Comparison of ENCODE assay signal across 7 cellular contexts in genomic region chr14:42110167-42110566, GRCh38.
DNase-seq lines count a peak whose midpoint lies in the region; ATAC-seq and TF ChIP-seq lines count a peak whose summit lies in the region.

No MANE protein-coding gene starts in this region.

- H3K27me3 Mint-ChIP-seq in activated naive CD8-positive, alpha-beta T cell treated with anti-CD3 and anti-CD28 coated beads, Interleukin-2, amount 50 U/mL, for 24 hours, result no peaks in the 10 kb centered on the region

- H3K27ac ChIP-seq in RWPE1, result no peak overlapping the region

- DNase-seq in RWPE1 (ENCODE audit: low spot score) (peak; percentile 9), kidney glomerular epithelial cell (lab: John Stamatoyannopoulos, UW) (peak; percentile 29), omental fat pad (ENCODE audit: low spot score) (no peak), activated gamma-delta T cell treated with Interleukin-2 at 50 U/mL for 16 hours (no peak)
- DNase-seq in activated naive CD8-positive, alpha-beta T cell treated with anti-CD3 and anti-CD28 coated beads, Interleukin-2, amount 50 U/mL, for 24 hours, result no peak

- no peak overlapping the region for H3K27ac Mint-ChIP-seq in activated naive CD8-positive, alpha-beta T cell treated with anti-CD3 and anti-CD28 coated beads, Interleukin-2, amount 50 U/mL, for 24 hours

- H3K36me3 Mint-ChIP-seq in activated naive CD8-positive, alpha-beta T cell treated with anti-CD3 and anti-CD28 coated beads, Interleukin-2, amount 50 U/mL, for 24 hours (ENCODE audit: low read depth), result no peaks in the 10 kb centered on the region

- CTCF ChIA-PET in RWPE1 (lab: Yijun Ruan, JAX), result interaction anchor here (0.6 to 0.7 kb wide), 2 partner anchors 509 to 1575 kb away, joined by 3 to 5 read pairs; no protein-coding TSS in a partner anchor

- H3K9me3 Mint-ChIP-seq in activated naive CD8-positive, alpha-beta T cell treated with anti-CD3 and anti-CD28 coated beads, Interleukin-2, amount 50 U/mL, for 24 hours, result peaks cover 24% of the 10 kb centered on the region

- H3K4me1 Mint-ChIP-seq in activated naive CD8-positive, alpha-beta T cell treated with anti-CD3 and anti-CD28 coated beads, Interleukin-2, amount 50 U/mL, for 24 hours, result no peaks in the 10 kb centered on the region

- ATAC-seq in GM18519 (IDR thresholded peaks at IDR 0.05; ENCODE audit: low FRiP score, unreplicated experiment) (peak; percentile 83), HG03571 (IDR thresholded peaks at IDR 0.05; ENCODE audit: unreplicated experiment) (peak; percentile 74), omental fat pad (ENCODE audit: low FRiP score) (no peak)
- ATAC-seq in activated naive CD8-positive, alpha-beta T cell treated with anti-CD3 and anti-CD28 coated beads, Interleukin-2, amount 50 U/mL, for 24 hours, result no peak

- peak; percentile 21; the same call in 1 of the 2 replicates for TF ChIP-seq CTCF in RWPE1 (conservative IDR thresholded peaks at IDR 0.05; ENCODE audit: low read depth)
- TF ChIP-seq CTCF in omental fat pad (IDR thresholded peaks at IDR 0.05), result no peak

- POLR2A ChIA-PET in RWPE1 (lab: Yijun Ruan, JAX; ENCODE audit: low non-redundant PET), result no interaction called here

- no peak overlapping the region for H3K4me3 Mint-ChIP-seq in activated naive CD8-positive, alpha-beta T cell treated with anti-CD3 and anti-CD28 coated beads, Interleukin-2, amount 50 U/mL, for 24 hours

Comparison
In these comparisons a context has a peak if more than half of its experiments do, and no peak if none do; other contexts are left out.
1. ATAC-seq: peak in GM18519 (single experiment) and HG03571 (single experiment); none in omental fat pad (single experiment) and activated naive CD8-positive, alpha-beta T cell treated with anti-CD3 and anti-CD28 coated beads, Interleukin-2, amount 50 U/mL, for 24 hours (single experiment).
2. DNase-seq: peak in RWPE1 (single experiment) and kidney glomerular epithelial cell (single experiment); none in omental fat pad (single experiment), activated gamma-delta T cell treated with Interleukin-2 at 50 U/mL for 16 hours (single experiment) and activated naive CD8-positive, alpha-beta T cell treated with anti-CD3 and anti-CD28 coated beads, Interleukin-2, amount 50 U/mL, for 24 hours (single experiment).